ENCODE assay signal across 8 cellular contexts in genomic region chr11:36361901-36362391, GRCh38.
DNase-seq lines count a peak whose midpoint lies in the region; ATAC-seq, FAIRE-seq and TF ChIP-seq lines count a peak whose summit lies in the region.
"Had no signal": no experiment of that assay in that cellular context is flagged by ENCODE, and none has a peak within 500 bp of the region (broad histone marks: within the 10 kb centered on the region; RNA-seq: fewer than 3 reads in every experiment).

No MANE protein-coding gene starts in this region.

- DNase-seq in H54 (ENCODE audit: insufficient read length, low spot score) (peak; percentile 52), T-helper 17 cell (no peak), foreskin keratinocyte (peak; percentile 96 to 98), smooth muscle cell of the brain vasculature (ENCODE audit: low read depth, low spot score) (peak; percentile 64), NCI-H1092 treated with DMSO at 0.1 percent for 48 hours (lab: John Stamatoyannopoulos, UW) (no peak), WERI-Rb-1 (no peak)

- no peaks in the 10 kb centered on the region for H3K9me3 ChIP-seq in T-helper 17 cell (ENCODE audit: control insufficient read depth, low read length, poor library complexity, severe bottlenecking)
- no peaks in the 10 kb centered on the region for H3K9me3 ChIP-seq in WERI-Rb-1 (ENCODE audit: severe bottlenecking)
- H3K9me3 ChIP-seq: tibial nerve had no signal

- H3K4me3 Mint-ChIP-seq in T-helper 17 cell: peak overlapping the region; percentile 53

- H3K4me3 ChIP-seq in WERI-Rb-1 (ENCODE audit: low read depth, low read length): no peak overlapping the region

- H3K27ac Mint-ChIP-seq in T-helper 17 cell: no peak overlapping the region

- peak; percentile 11 for FAIRE-seq in H54 (lab: Jason Lieb, UNC)

- no peaks in the 10 kb centered on the region for H3K27me3 ChIP-seq in foreskin keratinocyte
- H3K27me3 ChIP-seq in WERI-Rb-1 (ENCODE audit: insufficient read depth, low read depth, severe bottlenecking): no peaks in the 10 kb centered on the region
- H3K27me3 ChIP-seq: tibial nerve had no signal

- no peaks in the 10 kb centered on the region for H3K36me3 ChIP-seq in WERI-Rb-1
- H3K36me3 ChIP-seq: tibial nerve had no signal

- H3K27ac ChIP-seq in foreskin keratinocyte (peak overlapping the region; percentile 98), WERI-Rb-1 (no peak overlapping the region)

- peaks cover 30% of the 10 kb centered on the region for H3K4me1 Mint-ChIP-seq in T-helper 17 cell

- TF ChIP-seq CTCF in foreskin keratinocyte (conservative IDR thresholded peaks at IDR 0.05) (no peak), WERI-Rb-1 (IDR thresholded peaks at IDR 0.05; ENCODE audit: low read depth, low read length) (no peak)

- no peak for TF ChIP-seq POLR2A in H54 (IDR thresholded peaks at IDR 0.05; ENCODE audit: low read depth, low read length)

- H3K4me1 ChIP-seq in foreskin keratinocyte: peaks cover 45% of the 10 kb centered on the region

- peak; percentile 28 for ATAC-seq in T-helper 17 cell
- peak; percentile 84 for ATAC-seq in foreskin keratinocyte
- ATAC-seq in HG02870 (IDR thresholded peaks at IDR 0.05; ENCODE audit: unreplicated experiment): no peak

- H3K27me3 Mint-ChIP-seq in T-helper 17 cell: peaks cover 22% of the 10 kb centered on the region

- H3K36me3 Mint-ChIP-seq in T-helper 17 cell (ENCODE audit: low read depth): no peaks in the 10 kb centered on the region

Comparison
In these comparisons a context has a peak if more than half of its experiments do, and no peak if none do; other contexts are left out.
1. DNase-seq: peak in H54 (single experiment), foreskin keratinocyte (2 of 2) and smooth muscle cell of the brain vasculature (single experiment); none in T-helper 17 cell (0 of 3), NCI-H1092 treated with DMSO at 0.1 percent for 48 hours (single experiment) and WERI-Rb-1 (single experiment).